Comparison of ENCODE assay signal across 12 cellular contexts in the genomic region with DNA sequence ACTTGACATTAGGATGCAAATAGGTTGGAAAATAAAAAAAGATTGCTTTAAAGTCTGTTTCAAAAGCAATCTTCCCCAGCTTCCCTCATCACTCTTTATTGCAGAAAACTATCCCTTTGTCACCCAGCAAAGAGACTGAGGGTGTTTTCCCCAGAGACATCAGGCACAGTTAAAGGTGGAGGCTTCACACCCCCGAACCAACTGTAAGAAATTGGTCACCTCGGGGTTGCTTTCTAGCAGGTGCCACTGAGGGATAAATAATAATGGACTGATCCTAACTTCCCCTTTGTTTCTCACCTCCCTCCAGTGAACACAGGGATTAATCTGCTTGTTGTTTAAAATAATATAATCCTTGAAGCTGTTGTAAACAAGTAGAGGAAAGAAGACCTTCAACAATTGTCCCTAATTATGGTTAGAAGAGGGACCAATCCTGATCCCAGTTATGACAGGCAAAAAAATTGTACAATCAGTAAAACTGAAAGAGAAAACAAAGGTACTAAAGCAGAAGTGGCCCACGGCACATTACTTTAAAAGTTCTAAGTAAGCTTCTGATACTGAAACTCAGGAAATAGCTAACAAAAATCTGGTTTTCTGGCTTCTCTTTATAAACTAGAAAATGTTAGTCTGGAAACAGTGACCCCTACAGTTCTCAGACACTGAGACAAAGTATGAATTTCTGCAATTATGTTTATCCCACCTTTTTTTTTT.
DNase-seq lines count a peak whose midpoint lies in the region; ATAC-seq and TF ChIP-seq lines count a peak whose summit lies in the region.
"Had no signal": no experiment of that assay in that cellular context is flagged by ENCODE, and none has a peak within 500 bp of the region (broad histone marks: within the 10 kb centered on the region; RNA-seq: fewer than 3 reads in every experiment).

No MANE protein-coding gene starts in this region.

- no peaks in the 10 kb centered on the region for H3K9me3 Mint-ChIP-seq in effector memory CD8-positive, alpha-beta T cell

- H3K4me3 Mint-ChIP-seq in effector memory CD8-positive, alpha-beta T cell, result no peak overlapping the region

- peaks cover 56 to 74% of the 10 kb centered on the region in 2 donors for H3K27me3 Mint-ChIP-seq in effector memory CD8-positive, alpha-beta T cell

- H3K36me3 Mint-ChIP-seq in effector memory CD8-positive, alpha-beta T cell (ENCODE audit: insufficient read depth), result peaks cover 3% of the 10 kb centered on the region

- TF ChIP-seq CTCF in VCaP (conservative IDR thresholded peaks at IDR 0.05), result peak; percentile 25; the same call in 1 of the 2 replicates

- peaks cover under 1 to 3% of the 10 kb centered on the region in 2 donors for H3K4me1 Mint-ChIP-seq in effector memory CD8-positive, alpha-beta T cell (ENCODE audit: low read depth in 2 of 2)

- no peak overlapping the region for H3K27ac Mint-ChIP-seq in effector memory CD8-positive, alpha-beta T cell

- no peak overlapping the region for H3K27ac ChIP-seq in VCaP
- H3K27ac ChIP-seq: psoas muscle had no signal

- DNase-seq in CD1c-positive myeloid dendritic cell (ENCODE audit: extremely low spot score) (peak; percentile 24), NCI-H128 (lab: John Stamatoyannopoulos, UW; ENCODE audit: unreplicated experiment) (no peak), putamen (ENCODE audit: low spot score) (no peak)
- DNase-seq in stimulated activated CD4-positive, alpha-beta T cell treated with anti-CD3 and anti-CD28 coated beads, Interleukin-2, amount 100 ng/mL, for 24 hours, result no peak
- DNase-seq in effector memory CD8-positive, alpha-beta T cell, result no peak
- DNase-seq: DMS53, erythroblast, psoas muscle, transverse colon had no signal

- peak; percentile 89 for ATAC-seq in GM19397 (IDR thresholded peaks at IDR 0.05; ENCODE audit: unreplicated experiment)
- ATAC-seq in HG03064 (IDR thresholded peaks at IDR 0.05; ENCODE audit: low read depth, unreplicated experiment), result peak; percentile 97
- ATAC-seq in effector memory CD8-positive, alpha-beta T cell (replicated peaks), result no peak
- ATAC-seq: psoas muscle had no signal
